ENCODE assay signal across 18 cellular contexts in the genomic region with DNA sequence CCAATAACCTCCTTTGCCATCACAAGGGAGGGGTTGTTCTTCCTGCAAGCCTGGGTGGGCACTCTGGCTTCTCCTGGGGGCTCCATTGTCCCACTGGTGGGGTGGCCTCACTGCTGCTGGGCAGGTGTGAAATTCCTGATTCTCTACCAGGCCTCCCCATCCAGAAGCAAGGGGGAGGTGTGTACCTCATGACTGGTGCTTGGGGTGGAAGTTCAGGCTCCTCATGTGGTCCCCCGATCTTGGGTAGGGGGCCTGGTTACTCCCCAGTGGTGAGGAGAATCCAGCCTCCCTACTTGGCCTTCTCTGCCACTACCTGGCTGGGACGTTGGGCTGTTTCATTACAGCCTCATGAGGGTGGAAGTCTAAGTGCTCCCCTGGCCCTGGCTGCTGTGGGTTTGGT.
DNase-seq lines count a peak whose midpoint lies in the region; ATAC-seq and TF ChIP-seq lines count a peak whose summit lies in the region.
"Had no signal": no experiment of that assay in that cellular context is flagged by ENCODE, and none has a peak within 500 bp of the region (broad histone marks: within the 10 kb centered on the region; RNA-seq: fewer than 3 reads in every experiment).

No MANE protein-coding gene starts in this region.

- H3K9ac ChIP-seq in colonic mucosa (ENCODE audit: low read depth in 2 of 2, low read length in 2 of 2), result no peak overlapping the region
- no peak overlapping the region for H3K9ac ChIP-seq in neuronal stem cell (ENCODE audit: low read depth, low read length, poor library complexity)

- no peak overlapping the region for H4K91ac ChIP-seq in neuronal stem cell (ENCODE audit: low read depth, low read length, poor library complexity)

- H3K27me3 Mint-ChIP-seq in activated CD8-positive, alpha-beta memory T cell treated with anti-CD3 and anti-CD28 coated beads, Interleukin-2, amount 10 ng/mL, durations not matched to agents 7 days and 5 days, result no peaks in the 10 kb centered on the region
- H3K27me3 Mint-ChIP-seq: B cell; CD4-positive, alpha-beta memory T cell had no signal

- H3K27ac ChIP-seq in colonic mucosa (no peak overlapping the region), neuronal stem cell (replicated peaks; ENCODE audit: low read length) (no peak overlapping the region)
- H3K27ac ChIP-seq: 22Rv1 had no signal

- H3K9me3 ChIP-seq in colonic mucosa (no peaks in the 10 kb centered on the region), neuronal stem cell (replicated peaks in 1 of 2; ENCODE audit: control insufficient read depth in 2 of 2, insufficient read depth in 1 of 2, low read depth in 1 of 2, low read length in 2 of 2) (peaks cover 0 to 11% of the 10 kb centered on the region in 2 donors)

- H4K8ac ChIP-seq in neuronal stem cell (ENCODE audit: low read depth, low read length), result no peak overlapping the region

- WGBS in neuronal stem cell (ENCODE audit: extremely low coverage in 2 of 2, insufficient read length in 2 of 2, insufficient replicate concordance in 1 of 2), 2 donors, result no CpG with 5 or more reads among the region's 2 CpGs

- H3K4me2 ChIP-seq in neuronal stem cell (ENCODE audit: insufficient read depth, low read length, poor library complexity, severe bottlenecking), result no peak overlapping the region
- H3K4me2 ChIP-seq: GM23338 had no signal

- H3K36me3 ChIP-seq in colonic mucosa, result no peaks in the 10 kb centered on the region
- H3K36me3 ChIP-seq in neuronal stem cell (replicated peaks in 1 of 2; ENCODE audit: control insufficient read depth in 2 of 2, insufficient read depth in 2 of 2, low read length in 2 of 2), result no peaks in the 10 kb centered on the region

- H3K4me3 ChIP-seq in colonic mucosa, result no peak overlapping the region
- no peak overlapping the region for H3K4me3 ChIP-seq in neuronal stem cell (ENCODE audit: low read length in 2 of 2)
- H3K4me3 ChIP-seq: GM23338 had no signal

- no peaks in the 10 kb centered on the region for H3K36me3 Mint-ChIP-seq in activated CD8-positive, alpha-beta memory T cell treated with anti-CD3 and anti-CD28 coated beads, Interleukin-2, amount 10 ng/mL, durations not matched to agents 7 days and 5 days
- H3K36me3 Mint-ChIP-seq: CD4-positive, alpha-beta memory T cell had no signal

- no peak overlapping the region for H2AK5ac ChIP-seq in neuronal stem cell (ENCODE audit: low read depth, low read length)

- no peak overlapping the region for H3K4ac ChIP-seq in neuronal stem cell (ENCODE audit: low read length)

- H2BK120ac ChIP-seq in neuronal stem cell (ENCODE audit: low read depth, low read length), result no peak overlapping the region

- no peak for TF ChIP-seq CTCF in colonic mucosa (IDR thresholded peaks at IDR 0.05)

- no peak overlapping the region for H2BK5ac ChIP-seq in neuronal stem cell (ENCODE audit: low read length)

- peak overlapping the region; percentile 23 for H3K18ac ChIP-seq in neuronal stem cell (ENCODE audit: low read length)

- H3K27me3 ChIP-seq in colonic mucosa, result no peaks in the 10 kb centered on the region
- no peaks in the 10 kb centered on the region for H3K27me3 ChIP-seq in neuronal stem cell (ENCODE audit: control insufficient read depth in 3 of 3, insufficient read depth in 3 of 3, low read depth in 1 of 3, low read length in 3 of 3)

- H2BK15ac ChIP-seq in neuronal stem cell (ENCODE audit: low read length), result no peak overlapping the region

- no peak overlapping the region for H3K14ac ChIP-seq in neuronal stem cell (ENCODE audit: low read length)

- H3K79me1 ChIP-seq in neuronal stem cell (ENCODE audit: low read depth, low read length), result no peaks in the 10 kb centered on the region

- no peak overlapping the region for H2BK12ac ChIP-seq in neuronal stem cell (ENCODE audit: low read length)

- H3K4me1 ChIP-seq in colonic mucosa, result no peaks in the 10 kb centered on the region
- no peaks in the 10 kb centered on the region for H3K4me1 ChIP-seq in neuronal stem cell (ENCODE audit: control insufficient read depth in 2 of 2, insufficient read depth in 1 of 2, low read depth in 1 of 2, low read length in 2 of 2)

- ATAC-seq in activated CD8-positive, alpha-beta memory T cell treated with anti-CD3 and anti-CD28 coated beads, Interleukin-2, amount 10 ng/mL, durations not matched to agents 7 days and 5 days, result no peak
- ATAC-seq: GM23338, HCT116 had no signal

- H3K4me1 Mint-ChIP-seq in activated CD8-positive, alpha-beta memory T cell treated with anti-CD3 and anti-CD28 coated beads, Interleukin-2, amount 10 ng/mL, durations not matched to agents 7 days and 5 days, result no peaks in the 10 kb centered on the region
- H3K4me1 Mint-ChIP-seq: B cell; CD4-positive, alpha-beta memory T cell; GM23338 had no signal

- H2AFZ ChIP-seq in neuronal stem cell (ENCODE audit: low read length), result no peak overlapping the region
- H2AFZ ChIP-seq: GM23338 had no signal

- no peak overlapping the region for H3K27ac Mint-ChIP-seq in activated CD8-positive, alpha-beta memory T cell treated with anti-CD3 and anti-CD28 coated beads, Interleukin-2, amount 10 ng/mL, durations not matched to agents 7 days and 5 days
- H3K27ac Mint-ChIP-seq: B cell; CD4-positive, alpha-beta memory T cell; GM23338; H9 had no signal

- no peaks in the 10 kb centered on the region for H3K9me3 Mint-ChIP-seq in activated CD8-positive, alpha-beta memory T cell treated with anti-CD3 and anti-CD28 coated beads, Interleukin-2, amount 10 ng/mL, durations not matched to agents 7 days and 5 days (ENCODE audit: low read depth)

- CTCF ChIA-PET in activated CD8-positive, alpha-beta memory T cell treated with anti-CD3 and anti-CD28 coated beads, Interleukin-2, amount 10 ng/mL, durations not matched to agents 7 days and 5 days (lab: Charles Lee), result no interaction called here

- DNase-seq in activated CD8-positive, alpha-beta memory T cell treated with anti-CD3 and anti-CD28 coated beads, Interleukin-2, amount 10 ng/mL, durations not matched to agents 7 days and 5 days, result peak; percentile 7
- no peak for DNase-seq in activated CD8-positive, alpha-beta memory T cell treated with anti-CD3 and anti-CD28 coated beads, Interleukin-2, amount 50 U/mL, for 4 hours
- DNase-seq in colonic mucosa (peak; percentile 3), neuronal stem cell (ENCODE audit: low spot score) (no peak), HT-29 (ENCODE audit: low spot score) (no peak), posterior vena cava (ENCODE audit: low spot score) (no peak)
- DNase-seq: C1 segment of cervical spinal cord; Calu3; CD4-positive, alpha-beta memory T cell; COR-L47; DMS53; DMS79 treated with DMSO at 0.1 percent for 48 hours; GF-D8; H9 had no signal

- no peak overlapping the region for H3K23ac ChIP-seq in neuronal stem cell (ENCODE audit: low read depth, low read length, poor library complexity)

- H3K4me3 Mint-ChIP-seq in activated CD8-positive, alpha-beta memory T cell treated with anti-CD3 and anti-CD28 coated beads, Interleukin-2, amount 10 ng/mL, durations not matched to agents 7 days and 5 days, result no peak overlapping the region
- H3K4me3 Mint-ChIP-seq: B cell; CD4-positive, alpha-beta memory T cell; GM23338; H9 had no signal

- intact Hi-C loops in colonic mucosa (cut with DNase I) (no loop called here), posterior vena cava (cut with DNase I) (no loop called here)

Comparison
In these comparisons a context has a peak if more than half of its experiments do, and no peak if none do; other contexts are left out.
1. DNase-seq: peak in activated CD8-positive, alpha-beta memory T cell treated with anti-CD3 and anti-CD28 coated beads, Interleukin-2, amount 10 ng/mL, durations not matched to agents 7 days and 5 days (single experiment) and colonic mucosa (single experiment); none in activated CD8-positive, alpha-beta memory T cell treated with anti-CD3 and anti-CD28 coated beads, Interleukin-2, amount 50 U/mL, for 4 hours (single experiment), neuronal stem cell (single experiment), HT-29 (single experiment) and posterior vena cava (single experiment).